In genomic region chr4:5710962-5711478, GRCh38 we compare ENCODE assay signal across 8 cellular contexts. TPM values are rescaled to one million over a fixed set of nuclear protein-coding genes. Genes with fewer than 3 reads are reported as not detected.
DNase-seq lines count a peak whose midpoint lies in the region; ATAC-seq, FAIRE-seq and TF ChIP-seq lines count a peak whose summit lies in the region.

TSS of gene EVC (plus strand) at chr4:5711201. CDS start at chr4:5711381, 180 bp downstream.

- H3K4me2 ChIP-seq in keratinocyte (ENCODE audit: control insufficient read depth, extremely low read depth, insufficient read depth, low read depth, low read length) (peak within 1 kb of the TSS; percentile 100), smooth muscle cell (peak within 1 kb of the TSS; percentile 88)

- H3K4me1 ChIP-seq in CD8-positive, alpha-beta T cell (ENCODE audit: insufficient read depth, low read length), result no peaks in the 10 kb centered on the region
- H3K4me1 ChIP-seq in SJSA1 (replicated peaks) (peaks cover 30% of the 10 kb centered on the region), keratinocyte (ENCODE audit: control insufficient read depth, extremely low read depth, insufficient read depth, low read length) (peaks cover 51% of the 10 kb centered on the region), smooth muscle cell (ENCODE audit: low read depth) (peaks cover 19% of the 10 kb centered on the region)

- no peaks in the 10 kb centered on the region for H3K36me3 ChIP-seq in CD8-positive, alpha-beta T cell (ENCODE audit: insufficient read depth, low read length)
- H3K36me3 ChIP-seq in SJSA1 (peaks cover 4% of the 10 kb centered on the region), keratinocyte (ENCODE audit: control insufficient read depth in 2 of 2, extremely low read depth in 1 of 2, insufficient read depth in 2 of 2, low read length in 2 of 2) (peaks cover 0 to 10% of the 10 kb centered on the region in 2 experiments), smooth muscle cell (ENCODE audit: low read depth) (peaks cover 5% of the 10 kb centered on the region)

- no peak within 1 kb of the TSS for H3K4me3 ChIP-seq in CD8-positive, alpha-beta T cell (ENCODE audit: low read depth, low read length)
- H3K4me3 ChIP-seq in SJSA1 (peak within 1 kb of the TSS; percentile 62), keratinocyte (ENCODE audit: control insufficient read depth in 2 of 3, extremely low read depth in 1 of 3, insufficient read depth in 2 of 3, low read depth in 1 of 3, low read length in 3 of 3) (peak within 1 kb of the TSS; percentile 59 to 92 (median 72)), smooth muscle cell (peak within 1 kb of the TSS; percentile 50)

- peaks cover 2% of the 10 kb centered on the region for H3K27me3 ChIP-seq in CD8-positive, alpha-beta T cell (ENCODE audit: insufficient read depth, low read length)
- H3K27me3 ChIP-seq in SJSA1 (replicated peaks) (no peaks in the 10 kb centered on the region), keratinocyte (ENCODE audit: control insufficient read depth, extremely low read depth, insufficient read depth, low read length) (no peaks in the 10 kb centered on the region), smooth muscle cell (ENCODE audit: low read depth) (no peaks in the 10 kb centered on the region)

- peaks cover 20% of the 10 kb centered on the region for H3K4me1 Mint-ChIP-seq in CD8-positive, alpha-beta T cell (ENCODE audit: low read depth)
- peaks cover 61% of the 10 kb centered on the region for H3K4me1 Mint-ChIP-seq in HFFc6 (ENCODE audit: low read depth)
- H3K4me1 Mint-ChIP-seq in chondrocyte (ENCODE audit: low read depth), result peaks cover 61% of the 10 kb centered on the region

- peak in 3 of 7 experiments; percentile 10 to 30 (median 21) for DNase-seq in CD8-positive, alpha-beta T cell
- peak; percentile 68 for DNase-seq in HFFc6
- peak; percentile 58 to 77 for DNase-seq in SJSA1 (ENCODE audit: low read depth in 1 of 2, low spot score in 2 of 2)
- DNase-seq in chondrocyte (ENCODE audit: low spot score), result no peak
- DNase-seq in keratinocyte (ENCODE audit: low read depth, low spot score), result no peak
- peak; percentile 68 for DNase-seq in smooth muscle cell (lab: John Stamatoyannopoulos, UW; ENCODE audit: unreplicated experiment)
- DNase-seq in RKO (ENCODE audit: low spot score), result no peak

- no peak within 1 kb of the TSS for H3K27ac ChIP-seq in CD8-positive, alpha-beta T cell (ENCODE audit: low read depth, low read length)
- H3K27ac ChIP-seq in SJSA1 (peak within 1 kb of the TSS; percentile 74), keratinocyte (ENCODE audit: control insufficient read depth, insufficient read depth, low read length) (peak within 1 kb of the TSS; percentile 94), smooth muscle cell (ENCODE audit: low read depth) (peak within 1 kb of the TSS; percentile 89)

- H2AFZ ChIP-seq in keratinocyte (ENCODE audit: control insufficient read depth, low read length) (peak within 1 kb of the TSS; percentile 92), smooth muscle cell (ENCODE audit: low read depth) (peak within 1 kb of the TSS; percentile 89)

- dilution Hi-C loops in keratinocyte (cut with MboI; ENCODE audit: extremely low pct_ligation_motif_present, low sequenced_read_pairs), result no loop called here

- intact Hi-C loops in CD8-positive, alpha-beta T cell (cut with DNase I, micrococcal nuclease), result no loop called here

- peak; percentile 53 for ATAC-seq in CD8-positive, alpha-beta T cell
- ATAC-seq in GM18511 (IDR thresholded peaks at IDR 0.05; ENCODE audit: unreplicated experiment), result no peak

- H3K9me3 Mint-ChIP-seq in CD8-positive, alpha-beta T cell, result peaks cover 6% of the 10 kb centered on the region
- H3K9me3 Mint-ChIP-seq in HFFc6 (peaks cover 7% of the 10 kb centered on the region), chondrocyte (ENCODE audit: low read depth) (peaks cover 6% of the 10 kb centered on the region)

- H3K9ac ChIP-seq in keratinocyte (ENCODE audit: control insufficient read depth, extremely low read depth, insufficient read depth, low read length) (peak within 1 kb of the TSS; percentile 92), smooth muscle cell (ENCODE audit: low read depth) (peak within 1 kb of the TSS; percentile 70)

- no peaks in the 10 kb centered on the region for H3K9me1 ChIP-seq in keratinocyte (ENCODE audit: control insufficient read depth, extremely low read depth, insufficient read depth, low read length)

- H3K9me3 ChIP-seq in CD8-positive, alpha-beta T cell (ENCODE audit: low read length), result no peaks in the 10 kb centered on the region
- H3K9me3 ChIP-seq in SJSA1 (replicated peaks) (no peaks in the 10 kb centered on the region), keratinocyte (ENCODE audit: control insufficient read depth, low read depth, low read length) (no peaks in the 10 kb centered on the region), smooth muscle cell (replicated peaks; ENCODE audit: low read depth) (peaks cover 6% of the 10 kb centered on the region)

- peak; percentile 23 for FAIRE-seq in keratinocyte (lab: Jason Lieb, UNC)

- 2% methylated on average over 24 of the region's 48 CpGs for WGBS in smooth muscle cell (ENCODE audit: low lambda C conversion rate)

- H4K20me1 ChIP-seq in keratinocyte (ENCODE audit: control insufficient read depth, extremely low read depth, insufficient read depth, low read length), result peaks cover 5% of the 10 kb centered on the region
- peaks cover 24% of the 10 kb centered on the region for H4K20me1 ChIP-seq in smooth muscle cell (ENCODE audit: low read depth)

- CTCF ChIA-PET in CD8-positive, alpha-beta T cell (lab: Charles Lee), result no interaction called here

- peaks cover 36% of the 10 kb centered on the region for H3K27me3 Mint-ChIP-seq in CD8-positive, alpha-beta T cell (ENCODE audit: low read depth)
- peaks cover 3% of the 10 kb centered on the region; the same call in 1 of the 2 replicates for H3K27me3 Mint-ChIP-seq in HFFc6 (ENCODE audit: insufficient read depth)
- H3K27me3 Mint-ChIP-seq in chondrocyte (ENCODE audit: low read depth), result no peaks in the 10 kb centered on the region

- peak within 1 kb of the TSS; percentile 75 for H3K4me3 Mint-ChIP-seq in CD8-positive, alpha-beta T cell
- peak within 1 kb of the TSS; percentile 94 for H3K4me3 Mint-ChIP-seq in HFFc6
- peak within 1 kb of the TSS; percentile 85 for H3K4me3 Mint-ChIP-seq in chondrocyte (ENCODE audit: unreplicated experiment)

- H3F3A ChIP-seq in smooth muscle cell (ENCODE audit: low read depth), result peaks cover 18% of the 10 kb centered on the region

- peaks cover 49% of the 10 kb centered on the region for H3K79me2 ChIP-seq in keratinocyte (ENCODE audit: control insufficient read depth, insufficient read depth, low read length)
- H3K79me2 ChIP-seq in smooth muscle cell (ENCODE audit: low read depth), result peaks cover 45% of the 10 kb centered on the region

- H3K36me3 Mint-ChIP-seq in CD8-positive, alpha-beta T cell, result no peaks in the 10 kb centered on the region
- peaks cover 19% of the 10 kb centered on the region for H3K36me3 Mint-ChIP-seq in HFFc6 (ENCODE audit: low read depth)
- H3K36me3 Mint-ChIP-seq in chondrocyte (ENCODE audit: low read depth), result peaks cover 8% of the 10 kb centered on the region

- TF ChIP-seq CTCF in CD8-positive, alpha-beta T cell (IDR thresholded peaks at IDR 0.05), result no peak
- TF ChIP-seq CTCF in HFFc6 (IDR thresholded peaks at IDR 0.05) (no peak), chondrocyte (IDR thresholded peaks at IDR 0.05) (peak; percentile 57), keratinocyte (optimal IDR thresholded peaks at IDR 0.05 in 1 of 3, IDR thresholded peaks at IDR 0.05 in 1 of 3, conservative IDR thresholded peaks at IDR 0.05 in 1 of 3; ENCODE audit: extremely low read depth in 1 of 3, insufficient read depth in 2 of 3, low read length in 3 of 3) (no peak), smooth muscle cell (IDR thresholded peaks at IDR 0.05; ENCODE audit: borderline replicate concordance, insufficient read depth, poor library complexity, severe bottlenecking) (no peak)

- H3K27ac Mint-ChIP-seq in CD8-positive, alpha-beta T cell, result no peak within 1 kb of the TSS
- H3K27ac Mint-ChIP-seq in HFFc6 (peak within 1 kb of the TSS; percentile 93), chondrocyte (ENCODE audit: unreplicated experiment) (peak within 1 kb of the TSS; percentile 96)

- POLR2A ChIA-PET in CD8-positive, alpha-beta T cell (lab: Charles Lee), result no interaction called here

RNA-seq across cellular contexts. Expression of gene EVC, which starts in this region (rescaled TPM):
- under 1 TPM; 0.42 to 0.90 TPM for total RNA-seq in CD8-positive, alpha-beta T cell
- total RNA-seq in HFFc6 (2021; fragmentation: NEBNext Ultra II Directional; extraction: Animal tissue kit (Norgen Biotek cat#: 25700)), result 10 to 100 TPM; 30.7 to 40.9 (median 33.7) TPM
- total RNA-seq in SJSA1 (2014; rRNA removed; shearing (Covaris generic)), result 6.1 and 10.0 TPM in 2 replicates
- total RNA-seq in chondrocyte (37.6 to 40.0 TPM (median 39.8 TPM) in 3 replicates), smooth muscle cell (11.5 and 15.5 TPM in 2 replicates)
- polyA plus RNA-seq in keratinocyte (6.5 to 7.3 TPM (median 7.1 TPM) in 3 replicates), smooth muscle cell (6.7 and 7.5 TPM in 2 replicates)
- polyA plus RNA-seq in keratinocyte (2011; ENCODE audit: low read depth), result 3.8 TPM
- 5.3 and 7.7 TPM in 2 replicates for polyA plus RNA-seq in keratinocyte (2011; cell fraction: cytosol; rRNA removed)
- 23.8 and 31.2 TPM in 2 replicates for polyA plus RNA-seq in keratinocyte (2011; cell fraction: nucleus; rRNA removed)
- polyA plus RNA-seq in keratinocyte (2012; ENCODE audit: low replicate concordance), result 4.2 and 16.1 TPM in 2 replicates
- 10.2 to 23.4 TPM (median 15.7 TPM) in 3 replicates for polyA minus RNA-seq in keratinocyte
- 30.5 TPM for polyA minus RNA-seq in keratinocyte (2011; cell fraction: cytosol; rRNA and poly(A)+ RNA removed)
- 31.4 and 40.2 TPM in 2 replicates for polyA minus RNA-seq in keratinocyte (2011; cell fraction: nucleus; rRNA and poly(A)+ RNA removed)

Comparison
In these comparisons a context has a peak if more than half of its experiments do, and no peak if none do; other contexts are left out.
1. Peak in ATAC-seq in CD8-positive, alpha-beta T cell; RNA of the gene not detected or under 1 TPM.
2. DNase-seq: peak in HFFc6 (single experiment), SJSA1 (2 of 2) and smooth muscle cell (single experiment); none in chondrocyte (single experiment), keratinocyte (single experiment) and RKO (single experiment).
3. Peak in every context shown above with its lines, with median percentiles within 50 percentile points of each other: H3K4me3 Mint-ChIP-seq.